17 cellular contexts compared by ENCODE assay signal in the genomic region with DNA sequence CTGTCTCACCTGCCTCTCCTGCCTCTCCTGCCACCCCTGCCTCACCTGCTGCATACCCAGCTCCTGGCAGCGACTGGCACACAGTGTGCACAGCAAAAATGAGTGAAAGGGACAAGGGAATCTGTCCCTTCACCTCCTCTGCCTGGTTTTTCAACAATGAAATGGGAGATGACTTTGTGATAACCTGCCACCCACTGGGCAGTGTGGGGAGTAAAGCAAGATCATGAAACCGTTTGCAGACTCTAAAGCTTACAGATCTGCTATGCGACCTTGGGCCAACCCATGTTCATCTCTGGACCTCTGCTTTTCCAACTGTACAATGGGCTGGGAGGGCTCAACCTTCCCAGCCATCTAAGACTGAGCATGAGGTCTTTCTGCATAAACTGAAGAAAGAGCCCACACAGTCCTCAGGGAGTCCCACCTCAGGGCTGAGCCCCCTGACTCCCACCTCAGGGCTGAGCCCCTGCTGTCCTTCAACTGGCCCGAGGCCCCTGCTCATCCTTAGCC.
A peak's percentile ranks its signal among the peaks of the same experiment; 100 is the strongest.
DNase-seq lines count a peak whose midpoint lies in the region; ATAC-seq and TF ChIP-seq lines count a peak whose summit lies in the region.
"Had no signal": no experiment of that assay in that cellular context is flagged by ENCODE, and none has a peak within 500 bp of the region (broad histone marks: within the 10 kb centered on the region; RNA-seq: fewer than 3 reads in every experiment).

No MANE protein-coding gene starts in this region.

- intact Hi-C loops in activated naive CD4-positive, alpha-beta T cell treated with anti-CD3 and anti-CD28 coated beads for 36 hours (cut with micrococcal nuclease) = no loop called here

- H3K9me3 Mint-ChIP-seq in activated naive CD4-positive, alpha-beta T cell treated with anti-CD3 and anti-CD28 coated beads for 36 hours = no peaks in the 10 kb centered on the region
- H3K9me3 Mint-ChIP-seq in chondrocyte (ENCODE audit: low read depth) = no peaks in the 10 kb centered on the region
- H3K9me3 Mint-ChIP-seq in activated CD4-positive, alpha-beta memory T cell treated with anti-CD3 and anti-CD28 coated beads, Interleukin-2, amount 10 ng/mL, durations not matched to agents 7 days and 5 days = no peaks in the 10 kb centered on the region

- TF ChIP-seq POLR2A in NB4 (IDR thresholded peaks at IDR 0.05; ENCODE audit: extremely low read depth, insufficient read length) = no peak

- no peaks in the 10 kb centered on the region for H3K36me3 Mint-ChIP-seq in activated naive CD4-positive, alpha-beta T cell treated with anti-CD3 and anti-CD28 coated beads for 36 hours (ENCODE audit: low read depth)
- H3K36me3 Mint-ChIP-seq in chondrocyte (ENCODE audit: low read depth) = no peaks in the 10 kb centered on the region
- no peaks in the 10 kb centered on the region for H3K36me3 Mint-ChIP-seq in activated CD4-positive, alpha-beta memory T cell treated with anti-CD3 and anti-CD28 coated beads, Interleukin-2, amount 10 ng/mL, durations not matched to agents 7 days and 5 days (ENCODE audit: low read depth)

- peak; percentile 36 for TF ChIP-seq CTCF in NB4 (IDR thresholded peaks at IDR 0.05; ENCODE audit: low read depth, low read length)
- peak; percentile 21 for TF ChIP-seq CTCF in chondrocyte (IDR thresholded peaks at IDR 0.05)
- peak; percentile 35 for TF ChIP-seq CTCF in retinal pigment epithelial cell (conservative IDR thresholded peaks at IDR 0.05; ENCODE audit: low read depth, low read length)

- no peak overlapping the region for H3K4me3 Mint-ChIP-seq in activated naive CD4-positive, alpha-beta T cell treated with anti-CD3 and anti-CD28 coated beads for 36 hours
- no peak overlapping the region for H3K4me3 Mint-ChIP-seq in chondrocyte (ENCODE audit: unreplicated experiment)
- H3K4me3 Mint-ChIP-seq in activated CD4-positive, alpha-beta memory T cell treated with anti-CD3 and anti-CD28 coated beads, Interleukin-2, amount 10 ng/mL, durations not matched to agents 7 days and 5 days = no peak overlapping the region

- H3K27ac Mint-ChIP-seq in activated naive CD4-positive, alpha-beta T cell treated with anti-CD3 and anti-CD28 coated beads for 36 hours = no peak overlapping the region
- H3K27ac Mint-ChIP-seq in chondrocyte (ENCODE audit: unreplicated experiment) = no peak overlapping the region
- no peak overlapping the region for H3K27ac Mint-ChIP-seq in activated CD4-positive, alpha-beta memory T cell treated with anti-CD3 and anti-CD28 coated beads, Interleukin-2, amount 10 ng/mL, durations not matched to agents 7 days and 5 days

- no peaks in the 10 kb centered on the region for H3K4me1 Mint-ChIP-seq in activated naive CD4-positive, alpha-beta T cell treated with anti-CD3 and anti-CD28 coated beads for 36 hours (ENCODE audit: low read depth)
- no peaks in the 10 kb centered on the region for H3K4me1 Mint-ChIP-seq in chondrocyte (ENCODE audit: low read depth)
- H3K4me1 Mint-ChIP-seq in activated CD4-positive, alpha-beta memory T cell treated with anti-CD3 and anti-CD28 coated beads, Interleukin-2, amount 10 ng/mL, durations not matched to agents 7 days and 5 days = no peaks in the 10 kb centered on the region

- peak; percentile 14 for DNase-seq in activated naive CD4-positive, alpha-beta T cell treated with anti-CD3 and anti-CD28 coated beads for 36 hours
- no peak for DNase-seq in activated naive CD4-positive, alpha-beta T cell treated with Interleukin-2 at 50 U/mL for 16 hours
- DNase-seq in NB4 (ENCODE audit: low read depth) (peak; percentile 52), chondrocyte (ENCODE audit: low spot score) (no peak), retinal pigment epithelial cell (ENCODE audit: low read depth) (no peak)
- no peak for DNase-seq in activated CD4-positive, alpha-beta memory T cell treated with anti-CD3 and anti-CD28 coated beads, Interleukin-2, amount 10 ng/mL, durations not matched to agents 7 days and 5 days
- DNase-seq: activated CD4-positive, alpha-beta T cell treated with anti-CD3 and anti-CD28 coated beads, Interleukin-2, amount 50 U/mL, for 4 hours; colonic mucosa; DMS153; esophagus squamous epithelium; NCI-H1417 treated with DMSO at 0.1 percent for 48 hours; NCI-H510A; posterior cingulate gyrus; Right ventricle myocardium superior had no signal

- no peak for ATAC-seq in GM21390 (IDR thresholded peaks at IDR 0.05; ENCODE audit: unreplicated experiment)
- ATAC-seq in GM18870 (IDR thresholded peaks at IDR 0.05; ENCODE audit: unreplicated experiment) = no peak

- CTCF ChIA-PET in activated naive CD4-positive, alpha-beta T cell treated with anti-CD3 and anti-CD28 coated beads for 36 hours (lab: Charles Lee) = no interaction called here
- CTCF ChIA-PET in activated CD4-positive, alpha-beta memory T cell treated with anti-CD3 and anti-CD28 coated beads, Interleukin-2, amount 10 ng/mL, durations not matched to agents 7 days and 5 days (lab: Charles Lee) = no interaction called here

- H3K27me3 Mint-ChIP-seq in activated naive CD4-positive, alpha-beta T cell treated with anti-CD3 and anti-CD28 coated beads for 36 hours (ENCODE audit: low read depth) = no peaks in the 10 kb centered on the region
- H3K27me3 Mint-ChIP-seq in chondrocyte (ENCODE audit: low read depth) = peaks cover 2% of the 10 kb centered on the region
- H3K27me3 Mint-ChIP-seq in activated CD4-positive, alpha-beta memory T cell treated with anti-CD3 and anti-CD28 coated beads, Interleukin-2, amount 10 ng/mL, durations not matched to agents 7 days and 5 days = no peaks in the 10 kb centered on the region

- H3K4me3 ChIP-seq in NB4 (ENCODE audit: low read depth, low read length) (no peak overlapping the region), retinal pigment epithelial cell (ENCODE audit: low read length) (no peak overlapping the region)
- H3K4me3 ChIP-seq: colonic mucosa, esophagus squamous epithelium, hepatocyte had no signal

- POLR2A ChIA-PET in activated CD4-positive, alpha-beta memory T cell treated with anti-CD3 and anti-CD28 coated beads, Interleukin-2, amount 10 ng/mL, durations not matched to agents 7 days and 5 days (lab: Charles Lee) = no interaction called here

Comparison
In these comparisons a context has a peak if more than half of its experiments do, and no peak if none do; other contexts are left out.
1. DNase-seq: peak in activated naive CD4-positive, alpha-beta T cell treated with anti-CD3 and anti-CD28 coated beads for 36 hours (single experiment) and NB4 (single experiment); none in activated naive CD4-positive, alpha-beta T cell treated with Interleukin-2 at 50 U/mL for 16 hours (single experiment), chondrocyte (single experiment), retinal pigment epithelial cell (single experiment) and activated CD4-positive, alpha-beta memory T cell treated with anti-CD3 and anti-CD28 coated beads, Interleukin-2, amount 10 ng/mL, durations not matched to agents 7 days and 5 days (single experiment).
2. Peak in every context shown above with its lines, with median percentiles within 50 percentile points of each other: CTCF ChIP-seq.